ENCODE assay signal across 9 cellular contexts in the genomic region with DNA sequence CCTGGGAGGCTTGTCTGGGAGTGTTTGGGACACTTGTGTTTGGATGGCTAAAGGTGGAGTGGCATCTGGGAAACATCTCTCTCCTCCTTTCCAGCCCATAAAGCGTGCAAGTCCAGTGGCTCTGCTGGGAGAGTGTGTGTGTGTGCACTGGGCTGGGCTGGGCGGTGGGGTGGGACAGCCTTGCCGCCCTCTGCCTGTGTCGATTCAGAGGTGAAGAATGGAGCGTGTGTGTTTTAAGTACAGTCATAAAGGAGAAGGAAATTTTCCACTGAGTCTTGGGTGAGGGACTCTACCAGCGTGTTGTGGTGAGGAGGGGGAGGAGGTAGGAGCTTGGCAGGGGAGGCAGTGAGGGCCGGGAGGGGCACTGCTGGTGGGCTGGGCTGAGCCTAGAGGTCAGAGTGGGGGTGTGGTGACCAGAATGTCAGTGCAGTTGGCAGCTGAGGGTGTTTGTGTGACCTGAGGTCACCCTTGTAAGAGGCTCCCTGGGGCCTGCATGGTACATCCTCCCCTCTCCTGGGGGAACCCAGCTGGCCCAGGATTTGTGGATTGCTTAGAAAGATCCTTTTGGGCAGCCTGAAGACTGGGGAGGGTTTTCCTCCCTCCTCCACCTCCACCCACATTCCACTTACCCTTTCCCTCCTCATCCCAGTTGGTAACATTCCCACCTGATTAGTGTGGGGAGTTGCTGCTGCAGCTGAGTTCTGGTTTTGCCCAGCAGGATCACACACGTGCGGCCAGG. TPM values are rescaled to one million over a fixed set of nuclear protein-coding genes. Genes with fewer than 3 reads are reported as not detected.
DNase-seq lines count a peak whose midpoint lies in the region; ATAC-seq and TF ChIP-seq lines count a peak whose summit lies in the region.
"Had no signal": no experiment of that assay in that cellular context is flagged by ENCODE, and none has a peak within 500 bp of the region (broad histone marks: within the 10 kb centered on the region; RNA-seq: fewer than 3 reads in every experiment).

No MANE protein-coding gene starts in this region.

- H3K79me2 ChIP-seq in OCI-LY7 (ENCODE audit: insufficient read depth, low read depth, low read length), result no peaks in the 10 kb centered on the region

- ATAC-seq in Right ventricle myocardium inferior, result peak; percentile 20

- no peaks in the 10 kb centered on the region for H4K20me1 ChIP-seq in OCI-LY7 (ENCODE audit: insufficient read depth, low read length)

- no TSS peak for BruUV-seq in OCI-LY7 (replicated peaks; lab: Mats Ljungman, UMichigan)

- peak overlapping the region; percentile 86 to 95 (median 92) for H3K27ac ChIP-seq in esophagus muscularis mucosa (replicated peaks in 1 of 4)
- peak overlapping the region; percentile 48 to 82 for H3K27ac ChIP-seq in mucosa of rectum (ENCODE audit: low read depth in 2 of 2, low read length in 2 of 2)
- H3K27ac ChIP-seq in vagina, result peak overlapping the region; percentile 95
- no peak overlapping the region for H3K27ac ChIP-seq in OCI-LY7 (ENCODE audit: low read depth, low read length, poor library complexity, severe bottlenecking)

- H3K36me3 ChIP-seq in esophagus muscularis mucosa (peaks cover 0 to 40% (median 3%) of the 10 kb centered on the region in 4 donors), mucosa of rectum (ENCODE audit: control insufficient read depth in 2 of 2, insufficient read depth in 2 of 2, low read length in 2 of 2) (no peaks in the 10 kb centered on the region), vagina (no peaks in the 10 kb centered on the region), OCI-LY7 (ENCODE audit: insufficient read depth, low read length) (no peaks in the 10 kb centered on the region)

- H3K4me1 ChIP-seq in esophagus muscularis mucosa, result peaks cover 42 to 63% (median 62%) of the 10 kb centered on the region in 4 donors
- peaks cover 7 to 10% of the 10 kb centered on the region in 2 donors for H3K4me1 ChIP-seq in mucosa of rectum (ENCODE audit: control insufficient read depth in 2 of 2, insufficient read depth in 2 of 2, low read length in 2 of 2)
- H3K4me1 ChIP-seq in vagina, result peaks cover 61% of the 10 kb centered on the region
- no peaks in the 10 kb centered on the region for H3K4me1 ChIP-seq in OCI-LY7 (ENCODE audit: insufficient read depth, low read length, poor library complexity, severe bottlenecking)

- H3K9me3 ChIP-seq in esophagus muscularis mucosa, result no peaks in the 10 kb centered on the region
- no peaks in the 10 kb centered on the region for H3K9me3 ChIP-seq in mucosa of rectum (ENCODE audit: control insufficient read depth in 2 of 2, low read length in 2 of 2)
- H3K9me3 ChIP-seq in vagina, result no peaks in the 10 kb centered on the region
- H3K9me3 ChIP-seq in OCI-LY7 (ENCODE audit: low read length), result no peaks in the 10 kb centered on the region

- TF ChIP-seq POLR2A in esophagus muscularis mucosa (IDR thresholded peaks at IDR 0.05; ENCODE audit: low read depth), result no peak
- TF ChIP-seq POLR2A in vagina (IDR thresholded peaks at IDR 0.05), result no peak

- no peaks in the 10 kb centered on the region for H3K27me3 ChIP-seq in esophagus muscularis mucosa
- H3K27me3 ChIP-seq in mucosa of rectum (ENCODE audit: control insufficient read depth in 2 of 2, insufficient read depth in 2 of 2, low read length in 2 of 2), result peaks cover 16 to 24% of the 10 kb centered on the region in 2 donors
- no peaks in the 10 kb centered on the region for H3K27me3 ChIP-seq in vagina

- H3K4me3 ChIP-seq in esophagus muscularis mucosa, result peak overlapping the region; percentile 96 to 99 (median 96)
- H3K4me3 ChIP-seq in mucosa of rectum (ENCODE audit: low read length in 2 of 2), result peak overlapping the region; percentile 60 to 71
- H3K4me3 ChIP-seq in vagina, result peak overlapping the region; percentile 81 to 83
- H3K4me3 ChIP-seq in OCI-LY7 (ENCODE audit: low read depth, low read length, poor library complexity, severe bottlenecking), result no peak overlapping the region

- no peak overlapping the region for H3K4me2 ChIP-seq in OCI-LY7 (ENCODE audit: low read length)

- no peaks in the 10 kb centered on the region for H3K9me2 ChIP-seq in OCI-LY7 (ENCODE audit: insufficient read depth, low read length)

- TF ChIP-seq EP300 in esophagus muscularis mucosa (IDR thresholded peaks at IDR 0.05), result no peak

- TF ChIP-seq CTCF in esophagus muscularis mucosa (IDR thresholded peaks at IDR 0.05) (no peak), vagina (IDR thresholded peaks at IDR 0.05) (no peak), OCI-LY7 (conservative IDR thresholded peaks at IDR 0.05; ENCODE audit: low read length) (no peak)

- CTCF ChIA-PET in OCI-LY7 (lab: Charles Lee; ENCODE audit: unreplicated experiment), result no interaction called here

- intact Hi-C loops in Right ventricle myocardium inferior (cut with DNase I) (no loop called here), cardiac septum (cut with DNase I) (loop anchor here (2.0 to 5.0 kb wide), 2 partner anchors 50 to 84 kb away; no protein-coding TSS in a partner anchor), esophagus muscularis mucosa (cut with DNase I) (loop anchor here (5.0 kb wide), 1 partner anchor 44 kb away; no protein-coding TSS in a partner anchor), vagina (cut with DNase I) (loop anchor here (5.0 to 10.0 kb wide), 5 partner anchors 34 to 192 kb away; no protein-coding TSS in a partner anchor), posterior vena cava (cut with DNase I) (loop anchor here in 1 of 2 donors (5.0 kb wide), 1 partner anchor 146 kb away; no protein-coding TSS in a partner anchor), OCI-LY7 (cut with micrococcal nuclease; ENCODE audit: unreplicated experiment) (no loop called here)

- WGBS in esophagus muscularis mucosa, result 5% methylated on average over 9 of the region's 9 CpGs

- no peak overlapping the region for H2AFZ ChIP-seq in OCI-LY7 (ENCODE audit: low read length)

- DNase-seq in Right ventricle myocardium inferior (ENCODE audit: missing footprints), result no peak
- no peak for DNase-seq in cardiac septum (ENCODE audit: low spot score)
- no peak for DNase-seq in esophagus muscularis mucosa (ENCODE audit: extremely low spot score)
- no peak for DNase-seq in vagina (ENCODE audit: extremely low spot score in 2 of 2)
- DNase-seq in posterior vena cava (ENCODE audit: low spot score), result no peak
- DNase-seq in OCI-LY7 (ENCODE audit: low spot score), result no peak
- no peak for DNase-seq in middle frontal gyrus (ENCODE audit: extremely low spot score, low spot score)

- POLR2A ChIA-PET in OCI-LY7 (lab: Charles Lee), result interaction anchor here (0.7 kb wide), 2 partner anchors 80 to 1299 kb away, joined by 6 read pairs; no protein-coding TSS in a partner anchor

- H3K9ac ChIP-seq in mucosa of rectum (ENCODE audit: low read depth in 1 of 2, low read length in 2 of 2), result peak overlapping the region; percentile 63 to 69

RNA-seq across cellular contexts. Expression of gene TIMP3, which starts 1.7 kb away (rescaled TPM):
- total RNA-seq in Right ventricle myocardium inferior (288 TPM), cardiac septum (116 TPM), esophagus muscularis mucosa (100 to 1,000 TPM; 566 to 898 (median 683) TPM), vagina (262 TPM), posterior vena cava (100 to 1,000 TPM; 344 to 654 TPM), OCI-LY7 (2022) (not detected in 2 replicates)
- total RNA-seq in OCI-LY7 (2014; rRNA removed; shearing (Covaris generic)), result not detected in 2 replicates
- total RNA-seq: B cell had no signal

Comparison
In these comparisons a context has a peak if more than half of its experiments do, and no peak if none do; other contexts are left out.
1. intact Hi-C loops: an anchor here in cardiac septum (2.0 to 5.0 kb wide), esophagus muscularis mucosa (5.0 kb wide) and vagina (5.0 to 10.0 kb wide); none called in Right ventricle myocardium inferior and OCI-LY7.
2. RNA of gene TIMP3, which starts 1.7 kb away (total RNA-seq): 566 to 898 TPM in esophagus muscularis mucosa, 344 to 654 TPM in posterior vena cava, 288 TPM in Right ventricle myocardium inferior (single experiment), 262 TPM in vagina (single experiment) and 116 TPM in cardiac septum (single experiment); not detected in OCI-LY7; every median in the first group is over 100 times any median in the second.